Comparison of ENCODE assay signal across 23 cellular contexts in genomic region chr22:48185071-48185470, GRCh38.
DNase-seq lines count a peak whose midpoint lies in the region; ATAC-seq, FAIRE-seq and TF ChIP-seq lines count a peak whose summit lies in the region.
"Had no signal": no experiment of that assay in that cellular context is flagged by ENCODE, and none has a peak within 500 bp of the region (broad histone marks: within the 10 kb centered on the region; RNA-seq: fewer than 3 reads in every experiment).

No MANE protein-coding gene starts in this region.

- no peaks in the 10 kb centered on the region for H3K23me2 ChIP-seq in H1 (ENCODE audit: low read depth, low read length)

- H3K18ac ChIP-seq in H1 (ENCODE audit: extremely low read depth, low read length), result no peak overlapping the region

- no peaks in the 10 kb centered on the region for H3K9me3 Mint-ChIP-seq in natural killer cell treated with Interleukin-12 subunit alpha and Interleukin-12 subunit beta and Interleukin-15 and Interleukin-18, amount 100 ng/mL, for 72 hours
- H3K9me3 Mint-ChIP-seq in natural killer cell (no peaks in the 10 kb centered on the region), osteocyte (ENCODE audit: unreplicated experiment) (peaks cover 4% of the 10 kb centered on the region)

- POLR2A ChIA-PET in H1 (lab: Charles Lee; ENCODE audit: partially characterized antibody), result no interaction called here

- CTCF ChIA-PET in H1 (lab: Charles Lee; ENCODE audit: partially characterized antibody), result no interaction called here

- no peak for TF ChIP-seq RAD21 in H1 (IDR thresholded peaks at IDR 0.05 in 1 of 2, conservative IDR thresholded peaks at IDR 0.05 in 1 of 2; ENCODE audit: low read depth in 2 of 2, low read length in 2 of 2)

- H4K20me1 ChIP-seq in H1 (replicated peaks in 1 of 2; ENCODE audit: control insufficient read depth in 1 of 2, insufficient read depth in 2 of 2, low read length in 2 of 2), result no peaks in the 10 kb centered on the region

- H2AK5ac ChIP-seq in H1 (ENCODE audit: low read depth, low read length), result no peak overlapping the region

- no peak for ATAC-seq in natural killer cell treated with Interleukin-12 subunit alpha and Interleukin-12 subunit beta and Interleukin-15 and Interleukin-18, amount 100 ng/mL, for 72 hours
- no peak for ATAC-seq in natural killer cell
- no peak for ATAC-seq in T-helper 17 cell
- ATAC-seq: HCT116 had no signal

- no peaks in the 10 kb centered on the region for H3K36me3 ChIP-seq in H1 (ENCODE audit: control insufficient read depth in 2 of 4, insufficient read depth in 4 of 4, low read length in 3 of 4)
- H3K36me3 ChIP-seq: BE2C had no signal

- H3K4me1 ChIP-seq in H1 (replicated peaks in 1 of 4; ENCODE audit: control insufficient read depth in 3 of 4, insufficient read depth in 4 of 4, low read length in 3 of 4), result peaks cover 3 to 11% (median 6%) of the 10 kb centered on the region in 4 experiments; a peak in 4 of 7 replicates
- H3K4me1 ChIP-seq: BE2C had no signal

- H3K27me3 Mint-ChIP-seq in natural killer cell treated with Interleukin-12 subunit alpha and Interleukin-12 subunit beta and Interleukin-15 and Interleukin-18, amount 100 ng/mL, for 72 hours, result peaks cover 0 to 20% of the 10 kb centered on the region in 2 donors
- H3K27me3 Mint-ChIP-seq in natural killer cell (ENCODE audit: low read depth in 2 of 2) (peaks cover 16 to 21% of the 10 kb centered on the region in 2 donors), T-helper 17 cell (peaks cover 11% of the 10 kb centered on the region), osteocyte (ENCODE audit: unreplicated experiment) (no peaks in the 10 kb centered on the region)
- H3K27me3 Mint-ChIP-seq: CD8-positive, alpha-beta memory T cell had no signal

- H3K23ac ChIP-seq in H1 (ENCODE audit: insufficient read length), result no peak overlapping the region

- H2BK20ac ChIP-seq in H1 (ENCODE audit: low read length), result no peak overlapping the region

- no peak overlapping the region for H4K8ac ChIP-seq in H1 (ENCODE audit: extremely low read depth, insufficient read depth, low read length)

- 92% methylated on average over 12 of the region's 12 CpGs; no CpG with 5 or more reads in 1 of the 2 experiments for WGBS in H1 (ENCODE audit: extremely low coverage in 1 of 2, insufficient coverage in 1 of 2, insufficient read length in 1 of 2, insufficient replicate concordance in 2 of 2, low coverage in 1 of 2, low lambda C conversion rate in 2 of 2, missing lambda C conversion rate in 1 of 2), 2 experiments

- H3K4me3 ChIP-seq in H1 (ENCODE audit: extremely low read depth in 1 of 4, insufficient read depth in 2 of 4, low read depth in 3 of 4, low read length in 4 of 4), result no peak overlapping the region

- H3K79me2 ChIP-seq in H1 (ENCODE audit: control insufficient read depth in 1 of 2, insufficient read depth in 2 of 2, low read length in 2 of 2), result no peaks in the 10 kb centered on the region

- no peak overlapping the region for H3K4me2 ChIP-seq in H1 (ENCODE audit: insufficient read depth in 1 of 2, low read depth in 2 of 2, low read length in 2 of 2)

- H3K9ac ChIP-seq in H1 (replicated peaks in 1 of 4; ENCODE audit: extremely low read depth in 1 of 4, low read depth in 3 of 4, low read length in 3 of 4), result no peak overlapping the region

- H3K27ac Mint-ChIP-seq in natural killer cell treated with Interleukin-12 subunit alpha and Interleukin-12 subunit beta and Interleukin-15 and Interleukin-18, amount 100 ng/mL, for 72 hours, result peak overlapping the region in 1 of 2 donors; percentile 63
- H3K27ac Mint-ChIP-seq in natural killer cell (peak overlapping the region in 1 of 2 donors; percentile 23), T-helper 17 cell (no peak overlapping the region), osteocyte (ENCODE audit: unreplicated experiment) (no peak overlapping the region)
- H3K27ac Mint-ChIP-seq: CD4-positive, CD25-positive, alpha-beta regulatory T cell; HFFc6 had no signal

- H2AFZ ChIP-seq in H1 (ENCODE audit: low read length), result no peak overlapping the region

- no peak overlapping the region for H2BK15ac ChIP-seq in H1 (ENCODE audit: low read length)

- H3K9me3 ChIP-seq in T-helper 17 cell (ENCODE audit: control insufficient read depth, low read length, poor library complexity, severe bottlenecking), result no peaks in the 10 kb centered on the region
- no peaks in the 10 kb centered on the region for H3K9me3 ChIP-seq in H1 (ENCODE audit: insufficient read depth in 2 of 2, low read depth in 1 of 2, low read length in 1 of 2)
- H3K9me3 ChIP-seq: BE2C had no signal

- no peak for TF ChIP-seq POLR2A in H1 (IDR thresholded peaks at IDR 0.05; ENCODE audit: control extremely low read depth in 1 of 2, low read depth in 2 of 2, low read length in 2 of 2)

- no peak overlapping the region for H2BK12ac ChIP-seq in H1 (ENCODE audit: low read depth, low read length)

- no peak for TF ChIP-seq EP300 in H1 (IDR thresholded peaks at IDR 0.05; ENCODE audit: borderline replicate concordance in 1 of 2, low read depth in 2 of 2, low read length in 2 of 2)

- H3K4ac ChIP-seq in H1 (replicated peaks; ENCODE audit: insufficient read length, low read depth, low read length), result no peak overlapping the region

- H2BK120ac ChIP-seq in H1 (replicated peaks; ENCODE audit: low read depth, low read length), result no peak overlapping the region

- no peak overlapping the region for H4K91ac ChIP-seq in H1 (replicated peaks; ENCODE audit: insufficient read length, low read length)

- DNase-seq in natural killer cell treated with Interleukin-12 subunit alpha and Interleukin-12 subunit beta and Interleukin-15 and Interleukin-18, amount 100 ng/mL, for 72 hours (ENCODE audit: low spot score), result no peak
- DNase-seq in natural killer cell (no peak), T-helper 17 cell (no peak), H1 (ENCODE audit: low read depth in 1 of 2, low spot score in 2 of 2) (no peak), osteocyte (ENCODE audit: extremely low spot score, unreplicated experiment) (peak; percentile 75), NCI-H510A treated with DMSO at 0.1 percent for 48 hours (lab: John Stamatoyannopoulos, UW) (no peak), NCI-H1417 (lab: John Stamatoyannopoulos, UW) (no peak)
- no peak for DNase-seq in activated CD4-positive, alpha-beta T cell treated with anti-CD3 and anti-CD28 coated beads for 48 hours
- DNase-seq: BE2C; C1 segment of cervical spinal cord; CD4-positive, CD25-positive, alpha-beta regulatory T cell; COR-L47; DMS 273 treated with DMSO at 0.1 percent for 48 hours; DMS53; HFFc6; IMR-90 had no signal

- 0 out of 7 replicates have a peak, but pooled peaks cover 0 to 2% (median 0%) of the 10 kb centered on the region in 4 experiments for H3K27me3 ChIP-seq in H1 (replicated peaks in 1 of 4; ENCODE audit: control insufficient read depth in 3 of 4, extremely low read depth in 1 of 4, insufficient read depth in 3 of 4, low read length in 3 of 4)
- H3K27me3 ChIP-seq: BE2C had no signal

- no peak overlapping the region for H4K5ac ChIP-seq in H1 (ENCODE audit: insufficient read length, low read depth, low read length)

- intact Hi-C loops in natural killer cell (cut with micrococcal nuclease), result loop anchor here (5.0 kb wide), 2 partner anchors 57 to 88 kb away; no protein-coding TSS in a partner anchor

- H3K4me3 Mint-ChIP-seq in natural killer cell treated with Interleukin-12 subunit alpha and Interleukin-12 subunit beta and Interleukin-15 and Interleukin-18, amount 100 ng/mL, for 72 hours, result peak overlapping the region; percentile 34
- H3K4me3 Mint-ChIP-seq in natural killer cell (no peak overlapping the region), T-helper 17 cell (peak overlapping the region; percentile 22), osteocyte (ENCODE audit: unreplicated experiment) (no peak overlapping the region)
- H3K4me3 Mint-ChIP-seq: CD4-positive, CD25-positive, alpha-beta regulatory T cell; HFFc6 had no signal

- H3K79me1 ChIP-seq in H1 (ENCODE audit: low read depth, low read length), result no peaks in the 10 kb centered on the region

- no peak overlapping the region for H3K27ac ChIP-seq in H1 (ENCODE audit: low read depth, low read length)

- no peak overlapping the region for H3K14ac ChIP-seq in H1 (ENCODE audit: insufficient read length)

- TF ChIP-seq CTCF in natural killer cell (IDR thresholded peaks at IDR 0.05) (no peak), H1 (IDR thresholded peaks at IDR 0.05; ENCODE audit: control extremely low read depth in 1 of 3, insufficient read depth in 1 of 3, low read depth in 1 of 3, low read length in 3 of 3) (no peak), osteocyte (IDR thresholded peaks at IDR 0.05) (no peak)

- H3K4me1 Mint-ChIP-seq in natural killer cell treated with Interleukin-12 subunit alpha and Interleukin-12 subunit beta and Interleukin-15 and Interleukin-18, amount 100 ng/mL, for 72 hours (ENCODE audit: low read depth in 2 of 2), result peaks cover 30 to 42% of the 10 kb centered on the region in 2 donors
- peaks cover 43 to 48% of the 10 kb centered on the region in 2 donors for H3K4me1 Mint-ChIP-seq in natural killer cell
- H3K4me1 Mint-ChIP-seq in T-helper 17 cell, result no peaks in the 10 kb centered on the region
- peaks cover 3% of the 10 kb centered on the region for H3K4me1 Mint-ChIP-seq in osteocyte (ENCODE audit: unreplicated experiment)
- H3K4me1 Mint-ChIP-seq: CD4-positive, CD25-positive, alpha-beta regulatory T cell had no signal

- no peak for FAIRE-seq in H1 (lab: Jason Lieb, UNC)
- FAIRE-seq: G401.6, GM12891, GM19239, H54, HTR-8/SVneo had no signal

- 0 out of 2 replicates have a peak overlapping the region, but pooled peaks have one; percentile 2 for H2BK5ac ChIP-seq in H1 (ENCODE audit: low read depth, low read length)

- no peaks in the 10 kb centered on the region for H3K36me3 Mint-ChIP-seq in natural killer cell treated with Interleukin-12 subunit alpha and Interleukin-12 subunit beta and Interleukin-15 and Interleukin-18, amount 100 ng/mL, for 72 hours
- H3K36me3 Mint-ChIP-seq in natural killer cell, result no peaks in the 10 kb centered on the region
- H3K36me3 Mint-ChIP-seq in T-helper 17 cell (ENCODE audit: low read depth), result no peaks in the 10 kb centered on the region
- H3K36me3 Mint-ChIP-seq in osteocyte (ENCODE audit: unreplicated experiment), result no peaks in the 10 kb centered on the region
- H3K36me3 Mint-ChIP-seq: CD4-positive, CD25-positive, alpha-beta regulatory T cell had no signal

- H3K56ac ChIP-seq in H1 (replicated peaks; ENCODE audit: insufficient read length, low read depth, low read length), result no peak overlapping the region

TF ChIP-seq in H1, 55 proteins besides CTCF, POLR2A, EP300 and RAD21 (continues in another document):
- TF ChIP-seq FOSL1 (IDR thresholded peaks at IDR 0.05; ENCODE audit: insufficient read depth, low read depth, low read length) (no peak), BRCA1 (IDR thresholded peaks at IDR 0.05; ENCODE audit: low read depth, low read length) (no peak), CBX5 (IDR thresholded peaks at IDR 0.05; ENCODE audit: low read depth, low read length) (no peak), KDM4A (IDR thresholded peaks at IDR 0.05; ENCODE audit: low read depth, low read length, severe bottlenecking) (no peak), HDAC2 (IDR thresholded peaks at IDR 0.05; ENCODE audit: borderline replicate concordance in 1 of 2, low read depth in 2 of 2, low read length in 2 of 2) (no peak)
- TF ChIP-seq, protein P1, sequence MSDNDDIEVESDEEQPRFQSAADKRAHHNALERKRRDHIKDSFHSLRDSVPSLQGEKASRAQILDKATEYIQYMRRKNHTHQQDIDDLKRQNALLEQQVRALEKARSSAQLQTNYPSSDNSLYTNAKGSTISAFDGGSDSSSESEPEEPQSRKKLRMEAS (IDR thresholded peaks at IDR 0.05), result no peak

Comparison
In these comparisons a context has a peak if more than half of its experiments do, and no peak if none do; other contexts are left out.
1. H3K4me3 Mint-ChIP-seq: peak in natural killer cell treated with Interleukin-12 subunit alpha and Interleukin-12 subunit beta and Interleukin-15 and Interleukin-18, amount 100 ng/mL, for 72 hours (single experiment) and T-helper 17 cell (single experiment); none in natural killer cell (single experiment) and osteocyte (single experiment).